Comparison of ENCODE assay signal across 15 cellular contexts in genomic region chr22:49720279-49720959, GRCh38.
DNase-seq lines count a peak whose midpoint lies in the region; ATAC-seq and TF ChIP-seq lines count a peak whose summit lies in the region.
"Had no signal": no experiment of that assay in that cellular context is flagged by ENCODE, and none has a peak within 500 bp of the region (broad histone marks: within the 10 kb centered on the region; RNA-seq: fewer than 3 reads in every experiment).

No MANE protein-coding gene starts in this region.

- peak; percentile 35 for DNase-seq in activated CD8-positive, alpha-beta memory T cell treated with anti-CD3 and anti-CD28 coated beads for 24 hours
- DNase-seq in activated CD8-positive, alpha-beta memory T cell treated with anti-CD3 and anti-CD28 coated beads, Interleukin-2, amount 10 ng/mL, durations not matched to agents 7 days and 5 days = no peak
- DNase-seq in WTC11 (ENCODE audit: low spot score) (no peak), neuronal stem cell (ENCODE audit: low spot score) (no peak), type B pancreatic cell (ENCODE audit: extremely low spot score, unreplicated experiment) (peak; percentile 66)
- DNase-seq in activated CD4-positive, alpha-beta T cell treated with anti-CD3 and anti-CD28 coated beads for 4 hours = no peak
- no peak for DNase-seq in naive thymus-derived CD4-positive, alpha-beta T cell
- DNase-seq: Caco-2; CD8-positive, alpha-beta memory T cell; DMS53; GF-D8 had no signal

- H2AFZ ChIP-seq in neuronal stem cell (ENCODE audit: low read length) = no peak overlapping the region

- H3K4me1 Mint-ChIP-seq in activated CD8-positive, alpha-beta memory T cell treated with anti-CD3 and anti-CD28 coated beads, Interleukin-2, amount 10 ng/mL, durations not matched to agents 7 days and 5 days = peaks cover 3% of the 10 kb centered on the region
- H3K4me1 Mint-ChIP-seq in WTC11 = peaks cover 15% of the 10 kb centered on the region
- no peaks in the 10 kb centered on the region for H3K4me1 Mint-ChIP-seq in type B pancreatic cell (ENCODE audit: unreplicated experiment)
- peaks cover 3 to 27% (median 17%) of the 10 kb centered on the region in 7 donors for H3K4me1 Mint-ChIP-seq in naive thymus-derived CD4-positive, alpha-beta T cell

- H3K9me3 ChIP-seq in neuronal stem cell (replicated peaks in 1 of 2; ENCODE audit: control insufficient read depth in 2 of 2, insufficient read depth in 1 of 2, low read depth in 1 of 2, low read length in 2 of 2) = no peaks in the 10 kb centered on the region
- no peaks in the 10 kb centered on the region for H3K9me3 ChIP-seq in naive thymus-derived CD4-positive, alpha-beta T cell (ENCODE audit: control insufficient read depth in 2 of 3, low read length in 3 of 3)
- H3K9me3 ChIP-seq: Caco-2 had no signal

- H3K4ac ChIP-seq in neuronal stem cell (ENCODE audit: low read length) = no peak overlapping the region

- CTCF ChIA-PET in activated CD8-positive, alpha-beta memory T cell treated with anti-CD3 and anti-CD28 coated beads, Interleukin-2, amount 10 ng/mL, durations not matched to agents 7 days and 5 days (lab: Charles Lee) = no interaction called here
- CTCF ChIA-PET in WTC11 (lab: Charles Lee) = no interaction called here
- CTCF ChIA-PET in naive thymus-derived CD4-positive, alpha-beta T cell (lab: Charles Lee) = interaction anchor here (0.5 kb wide), 1 partner anchor 161 kb away, joined by 3 read pairs; no protein-coding TSS in a partner anchor

- no peak for ATAC-seq in activated CD8-positive, alpha-beta memory T cell treated with anti-CD3 and anti-CD28 coated beads, Interleukin-2, amount 10 ng/mL, durations not matched to agents 7 days and 5 days
- ATAC-seq in WTC11 (no peak), HG02678 (IDR thresholded peaks at IDR 0.05; ENCODE audit: unreplicated experiment) (no peak)
- ATAC-seq in naive thymus-derived CD4-positive, alpha-beta T cell = no peak
- ATAC-seq: HCT116 had no signal

- TF ChIP-seq CTCF in WTC11 (IDR thresholded peaks at IDR 0.05) (no peak), type B pancreatic cell (conservative IDR thresholded peaks at IDR 0.05) (no peak)

- no peak overlapping the region for H2BK15ac ChIP-seq in neuronal stem cell (ENCODE audit: low read length)

- no peak overlapping the region for H4K91ac ChIP-seq in neuronal stem cell (ENCODE audit: low read depth, low read length, poor library complexity)

- H3K36me3 ChIP-seq in neuronal stem cell (replicated peaks in 1 of 2; ENCODE audit: control insufficient read depth in 2 of 2, insufficient read depth in 2 of 2, low read length in 2 of 2) = no peaks in the 10 kb centered on the region
- H3K36me3 ChIP-seq in naive thymus-derived CD4-positive, alpha-beta T cell (ENCODE audit: control insufficient read depth in 2 of 3, insufficient read depth in 3 of 3, low read length in 3 of 3) = no peaks in the 10 kb centered on the region

- H2BK120ac ChIP-seq in neuronal stem cell (ENCODE audit: low read depth, low read length) = no peak overlapping the region

- no peak overlapping the region for H2BK5ac ChIP-seq in neuronal stem cell (ENCODE audit: low read length)

- WGBS in neuronal stem cell (ENCODE audit: extremely low coverage in 2 of 2, insufficient read length in 2 of 2, insufficient replicate concordance in 1 of 2), 2 donors = no CpG with 5 or more reads among the region's 18 CpGs

- no peak overlapping the region for H3K23ac ChIP-seq in neuronal stem cell (ENCODE audit: low read depth, low read length, poor library complexity)

- peak overlapping the region; percentile 66 for H3K14ac ChIP-seq in neuronal stem cell (ENCODE audit: low read length)

- H3K27me3 Mint-ChIP-seq in activated CD8-positive, alpha-beta memory T cell treated with anti-CD3 and anti-CD28 coated beads, Interleukin-2, amount 10 ng/mL, durations not matched to agents 7 days and 5 days = peaks cover 5% of the 10 kb centered on the region
- H3K27me3 Mint-ChIP-seq in WTC11 (ENCODE audit: low read depth) = peaks cover 15% of the 10 kb centered on the region
- H3K27me3 Mint-ChIP-seq in type B pancreatic cell = peaks cover 72% of the 10 kb centered on the region
- H3K27me3 Mint-ChIP-seq in naive thymus-derived CD4-positive, alpha-beta T cell = peaks cover 0 to 10% (median 0%) of the 10 kb centered on the region in 5 donors

- H4K8ac ChIP-seq in neuronal stem cell (ENCODE audit: low read depth, low read length) = no peak overlapping the region

- no peaks in the 10 kb centered on the region for H3K4me1 ChIP-seq in neuronal stem cell (ENCODE audit: control insufficient read depth in 2 of 2, insufficient read depth in 1 of 2, low read depth in 1 of 2, low read length in 2 of 2)
- H3K4me1 ChIP-seq in naive thymus-derived CD4-positive, alpha-beta T cell (ENCODE audit: control insufficient read depth in 2 of 2, insufficient read depth in 2 of 2, low read length in 2 of 2) = peaks cover 5 to 10% of the 10 kb centered on the region in 2 donors
- H3K4me1 ChIP-seq: Caco-2 had no signal

- H3K4me3 ChIP-seq in neuronal stem cell (ENCODE audit: low read length in 2 of 2) = no peak overlapping the region
- no peak overlapping the region for H3K4me3 ChIP-seq in naive thymus-derived CD4-positive, alpha-beta T cell (ENCODE audit: low read length)

- H2BK12ac ChIP-seq in neuronal stem cell (ENCODE audit: low read length) = no peak overlapping the region

- H3K27ac Mint-ChIP-seq in activated CD8-positive, alpha-beta memory T cell treated with anti-CD3 and anti-CD28 coated beads, Interleukin-2, amount 10 ng/mL, durations not matched to agents 7 days and 5 days = no peak overlapping the region
- H3K27ac Mint-ChIP-seq in WTC11 = no peak overlapping the region
- H3K27ac Mint-ChIP-seq in type B pancreatic cell = no peak overlapping the region
- H3K27ac Mint-ChIP-seq in naive thymus-derived CD4-positive, alpha-beta T cell = peak overlapping the region in 1 of 9 donors; percentile 22

- H3K79me1 ChIP-seq in neuronal stem cell (ENCODE audit: low read depth, low read length) = no peaks in the 10 kb centered on the region

- H3K18ac ChIP-seq in neuronal stem cell (ENCODE audit: low read length) = no peak overlapping the region

- H3K27me3 ChIP-seq in neuronal stem cell (ENCODE audit: control insufficient read depth in 3 of 3, insufficient read depth in 3 of 3, low read depth in 1 of 3, low read length in 3 of 3) = peaks cover 2 to 71% (median 16%) of the 10 kb centered on the region in 3 experiments
- no peaks in the 10 kb centered on the region for H3K27me3 ChIP-seq in naive thymus-derived CD4-positive, alpha-beta T cell (ENCODE audit: control insufficient read depth in 2 of 2, insufficient read depth in 2 of 2, low read length in 2 of 2)

- H2AK5ac ChIP-seq in neuronal stem cell (ENCODE audit: low read depth, low read length) = no peak overlapping the region

- H3K9ac ChIP-seq in neuronal stem cell (ENCODE audit: low read depth, low read length, poor library complexity) = no peak overlapping the region

- intact Hi-C loops in naive thymus-derived CD4-positive, alpha-beta T cell (cut with micrococcal nuclease) = loop anchor here in 1 of 2 donors (5.0 kb wide), 1 partner anchor 63 kb away; no protein-coding TSS in a partner anchor

- no peaks in the 10 kb centered on the region for H3K36me3 Mint-ChIP-seq in activated CD8-positive, alpha-beta memory T cell treated with anti-CD3 and anti-CD28 coated beads, Interleukin-2, amount 10 ng/mL, durations not matched to agents 7 days and 5 days
- no peaks in the 10 kb centered on the region for H3K36me3 Mint-ChIP-seq in WTC11
- H3K36me3 Mint-ChIP-seq in type B pancreatic cell = no peaks in the 10 kb centered on the region
- H3K36me3 Mint-ChIP-seq in naive thymus-derived CD4-positive, alpha-beta T cell = no peaks in the 10 kb centered on the region
- H3K36me3 Mint-ChIP-seq: CD8-positive, alpha-beta memory T cell had no signal

- no peak overlapping the region for H3K4me3 Mint-ChIP-seq in activated CD8-positive, alpha-beta memory T cell treated with anti-CD3 and anti-CD28 coated beads, Interleukin-2, amount 10 ng/mL, durations not matched to agents 7 days and 5 days
- H3K4me3 Mint-ChIP-seq in WTC11 (no peak overlapping the region), type B pancreatic cell (no peak overlapping the region)
- no peak overlapping the region for H3K4me3 Mint-ChIP-seq in naive thymus-derived CD4-positive, alpha-beta T cell
- H3K4me3 Mint-ChIP-seq: CD8-positive, alpha-beta memory T cell had no signal

- H3K27ac ChIP-seq in neuronal stem cell (replicated peaks; ENCODE audit: low read length) = no peak overlapping the region
- no peak overlapping the region for H3K27ac ChIP-seq in naive thymus-derived CD4-positive, alpha-beta T cell (ENCODE audit: low read depth, low read length)
- H3K27ac ChIP-seq: 22Rv1, HL-60 had no signal

- no peak overlapping the region for H3K4me2 ChIP-seq in neuronal stem cell (ENCODE audit: insufficient read depth, low read length, poor library complexity, severe bottlenecking)

- no peaks in the 10 kb centered on the region for H3K9me3 Mint-ChIP-seq in activated CD8-positive, alpha-beta memory T cell treated with anti-CD3 and anti-CD28 coated beads, Interleukin-2, amount 10 ng/mL, durations not matched to agents 7 days and 5 days (ENCODE audit: low read depth)
- H3K9me3 Mint-ChIP-seq in WTC11 = peaks cover 3% of the 10 kb centered on the region
- no peaks in the 10 kb centered on the region for H3K9me3 Mint-ChIP-seq in type B pancreatic cell
- no peaks in the 10 kb centered on the region for H3K9me3 Mint-ChIP-seq in naive thymus-derived CD4-positive, alpha-beta T cell
- H3K9me3 Mint-ChIP-seq: CD8-positive, alpha-beta memory T cell had no signal

- POLR2A ChIA-PET in WTC11 (lab: Charles Lee) = no interaction called here
- POLR2A ChIA-PET in naive thymus-derived CD4-positive, alpha-beta T cell (lab: Charles Lee) = no interaction called here

TF ChIP-seq in WTC11, 78 proteins besides CTCF, POLR2A, EP300 and RAD21:
- 0 out of 2 replicates have a peak, but pooled peaks have one; percentile 12 for TF ChIP-seq ZNF423 (CRISPR knock-in tag; IDR thresholded peaks at IDR 0.05)
- no peak for TF ChIP-seq KAT7 (CRISPR knock-in tag; IDR thresholded peaks at IDR 0.05; ENCODE audit: borderline replicate concordance)

Comparison
In these comparisons a context has a peak if more than half of its experiments do, and no peak if none do; other contexts are left out.
1. DNase-seq: peak in activated CD8-positive, alpha-beta memory T cell treated with anti-CD3 and anti-CD28 coated beads for 24 hours (single experiment) and type B pancreatic cell (single experiment); none in activated CD8-positive, alpha-beta memory T cell treated with anti-CD3 and anti-CD28 coated beads, Interleukin-2, amount 10 ng/mL, durations not matched to agents 7 days and 5 days (single experiment), WTC11 (single experiment), neuronal stem cell (single experiment), activated CD4-positive, alpha-beta T cell treated with anti-CD3 and anti-CD28 coated beads for 4 hours (0 of 2) and naive thymus-derived CD4-positive, alpha-beta T cell (0 of 9).